ENCODE assay signal across 8 cellular contexts in the genomic region with DNA sequence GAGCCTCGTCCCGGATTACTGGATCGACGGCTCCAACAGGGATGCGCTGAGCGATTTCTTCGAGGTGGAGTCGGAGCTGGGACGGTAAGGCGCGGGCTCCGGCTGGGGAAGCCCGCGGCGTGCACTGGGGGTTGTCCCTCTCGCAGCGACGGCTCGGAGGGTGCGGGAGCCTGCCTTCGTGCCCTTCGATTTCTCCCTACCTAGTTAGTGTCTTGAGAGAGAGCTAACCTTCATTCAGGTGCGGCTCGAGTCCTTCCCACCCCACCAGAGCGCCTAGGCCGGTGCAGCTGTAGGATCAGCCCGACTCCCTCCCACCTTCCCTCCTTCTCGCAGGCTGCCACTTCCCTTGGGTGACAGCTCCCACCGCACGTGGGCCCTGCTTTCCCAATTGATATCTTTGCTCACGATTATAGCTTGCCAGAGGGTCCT. TPM values are rescaled to one million over a fixed set of nuclear protein-coding genes. Genes with fewer than 3 reads are reported as not detected.
DNase-seq lines count a peak whose midpoint lies in the region; ATAC-seq and TF ChIP-seq lines count a peak whose summit lies in the region.

No MANE protein-coding gene starts in this region.

- H3K27ac Mint-ChIP-seq in T-helper 17 cell, result peak overlapping the region; percentile 100

- no peak overlapping the region for H3K9ac ChIP-seq in skeletal muscle tissue (ENCODE audit: low read depth in 1 of 3, low read length in 3 of 3)

- intact Hi-C loops in heart right ventricle (cut with DNase I), result no loop called here
- intact Hi-C loops in cardiac septum (cut with DNase I), result no loop called here

- H3K9me3 ChIP-seq in heart right ventricle, result no peaks in the 10 kb centered on the region
- no peaks in the 10 kb centered on the region for H3K9me3 ChIP-seq in T-helper 17 cell (ENCODE audit: control insufficient read depth, low read length, poor library complexity, severe bottlenecking)
- peaks cover 0 to 1% (median 0%) of the 10 kb centered on the region in 3 donors for H3K9me3 ChIP-seq in skeletal muscle tissue (ENCODE audit: control insufficient read depth in 3 of 3, low read length in 3 of 3)

- TF ChIP-seq CTCF in heart right ventricle (IDR thresholded peaks at IDR 0.05), result no peak

- peak in 2 of 8 donors; percentile 21 to 26 for ATAC-seq in heart right ventricle
- ATAC-seq in HG02885 (IDR thresholded peaks at IDR 0.05; ENCODE audit: poor library complexity, unreplicated experiment), result peak; percentile 31
- peak; percentile 49 for ATAC-seq in T-helper 17 cell

- 1 to 2% methylated on average over 31 of the region's 31 CpGs for WGBS in heart right ventricle, 2 donors

- H3K4me1 Mint-ChIP-seq in T-helper 17 cell, result peaks cover 39% of the 10 kb centered on the region

- H3K36me3 Mint-ChIP-seq in T-helper 17 cell (ENCODE audit: low read depth), result peaks cover 2% of the 10 kb centered on the region

- H3K4me3 Mint-ChIP-seq in T-helper 17 cell, result peak overlapping the region; percentile 96

- DNase-seq in heart right ventricle (no peak), cardiac septum (ENCODE audit: low spot score) (no peak), T-helper 17 cell (no peak), foreskin melanocyte (peak; percentile 4), DMS79 treated with DMSO at 0.1 percent for 48 hours (lab: John Stamatoyannopoulos, UW) (no peak), NCI-H226 (no peak)

- H3K27me3 ChIP-seq in heart right ventricle, result peaks cover 0 to 46% (median 30%) of the 10 kb centered on the region in 7 donors
- peaks cover 24 to 35% (median 28%) of the 10 kb centered on the region in 3 donors for H3K27me3 ChIP-seq in skeletal muscle tissue (ENCODE audit: control insufficient read depth in 3 of 3, insufficient read depth in 3 of 3, low read length in 3 of 3)

- H3K4me1 ChIP-seq in heart right ventricle, result peaks cover 0 to 19% (median 11%) of the 10 kb centered on the region in 9 donors
- H3K4me1 ChIP-seq in skeletal muscle tissue (ENCODE audit: control insufficient read depth in 3 of 3, insufficient read depth in 3 of 3, low read length in 3 of 3), result peaks cover 0 to 8% (median 7%) of the 10 kb centered on the region in 3 donors

- H3K36me3 ChIP-seq in heart right ventricle, result no peaks in the 10 kb centered on the region
- no peaks in the 10 kb centered on the region for H3K36me3 ChIP-seq in skeletal muscle tissue (ENCODE audit: control insufficient read depth in 3 of 3, insufficient read depth in 3 of 3, low read length in 3 of 3)

- peak overlapping the region in 1 of 10 donors; percentile 60 for H3K27ac ChIP-seq in heart right ventricle
- no peak overlapping the region for H3K27ac ChIP-seq in skeletal muscle tissue (ENCODE audit: low read depth, low read length)

- H3K4me3 ChIP-seq in heart right ventricle (peak overlapping the region; percentile 49 to 69 (median 59)), skeletal muscle tissue (ENCODE audit: low read length in 3 of 3) (peak overlapping the region; percentile 18 to 50 (median 50))

- no peaks in the 10 kb centered on the region for H3K27me3 Mint-ChIP-seq in T-helper 17 cell

RNA-seq across cellular contexts. Expression of a gene that starts 0.4 kb away (rescaled TPM):
- total RNA-seq in heart right ventricle (1 to 10 TPM in 1 of 10 donors, under 1 TPM in 9; 0.02 to 2.0 (median 0.35) TPM), cardiac septum (0.48 TPM), T-helper 17 cell (100 to 1,000 TPM; 139 to 163 TPM), skeletal muscle tissue (4.7 TPM)
- under 1 TPM in 1 of 2 donors, not detected in 1; 0.06 TPM for polyA plus RNA-seq in heart right ventricle

Comparison
In these comparisons a context has a peak if more than half of its experiments do, and no peak if none do; other contexts are left out.
1. RNA of a gene that starts 0.4 kb away (total RNA-seq): 139 to 163 TPM in T-helper 17 cell; 4.7 TPM in skeletal muscle tissue (single experiment), 0.48 TPM in cardiac septum (single experiment) and 0.02 to 2.0 TPM in heart right ventricle; every median in the first group is over 10 times any median in the second.